In genomic region chr9:133148351-133149129, GRCh38 we compare ENCODE assay signal across 1 cellular context.
A peak's percentile ranks its signal among the peaks of the same experiment; 100 is the strongest.
TF ChIP-seq lines count a peak whose summit lies in the region.

No MANE protein-coding gene starts in this region.

TF ChIP-seq in K562, 482 proteins besides CTCF, POLR2A, EP300 and RAD21 (continued from another document):
- TF ChIP-seq, protein P1, sequence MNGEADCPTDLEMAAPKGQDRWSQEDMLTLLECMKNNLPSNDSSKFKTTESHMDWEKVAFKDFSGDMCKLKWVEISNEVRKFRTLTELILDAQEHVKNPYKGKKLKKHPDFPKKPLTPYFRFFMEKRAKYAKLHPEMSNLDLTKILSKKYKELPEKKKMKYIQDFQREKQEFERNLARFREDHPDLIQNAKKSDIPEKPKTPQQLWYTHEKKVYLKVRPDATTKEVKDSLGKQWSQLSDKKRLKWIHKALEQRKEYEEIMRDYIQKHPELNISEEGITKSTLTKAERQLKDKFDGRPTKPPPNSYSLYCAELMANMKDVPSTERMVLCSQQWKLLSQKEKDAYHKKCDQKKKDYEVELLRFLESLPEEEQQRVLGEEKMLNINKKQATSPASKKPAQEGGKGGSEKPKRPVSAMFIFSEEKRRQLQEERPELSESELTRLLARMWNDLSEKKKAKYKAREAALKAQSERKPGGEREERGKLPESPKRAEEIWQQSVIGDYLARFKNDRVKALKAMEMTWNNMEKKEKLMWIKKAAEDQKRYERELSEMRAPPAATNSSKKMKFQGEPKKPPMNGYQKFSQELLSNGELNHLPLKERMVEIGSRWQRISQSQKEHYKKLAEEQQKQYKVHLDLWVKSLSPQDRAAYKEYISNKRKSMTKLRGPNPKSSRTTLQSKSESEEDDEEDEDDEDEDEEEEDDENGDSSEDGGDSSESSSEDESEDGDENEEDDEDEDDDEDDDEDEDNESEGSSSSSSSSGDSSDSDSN (IDR thresholded peaks at IDR 0.05; ENCODE audit: borderline replicate concordance in 1 of 2, low read depth in 2 of 2, low read length in 2 of 2), result peak in 1 of 2 experiments; percentile 76; a peak in 1 of 4 replicates
- TF ChIP-seq TAF15 (IDR thresholded peaks at IDR 0.05; ENCODE audit: low read depth, low read length) (0 out of 2 replicates have a peak, but pooled peaks have one; percentile 62), FOXP1 (CRISPR knock-in tag; IDR thresholded peaks at IDR 0.05) (no peak), CBFA2T2 (conservative IDR thresholded peaks at IDR 0.05) (no peak), YY1 (IDR thresholded peaks at IDR 0.05; ENCODE audit: borderline replicate concordance in 1 of 3, control insufficient read depth in 1 of 3, extremely low read depth in 1 of 3, insufficient read depth in 3 of 3, insufficient read length in 1 of 3, insufficient replicate concordance in 2 of 3, low read depth in 1 of 3, low read length in 2 of 3) (peak in 2 of 3 experiments; percentile 2 to 16), TSC22D4 (tag; IDR thresholded peaks at IDR 0.05) (no peak), ZNF584 (CRISPR knock-in tag; IDR thresholded peaks at IDR 0.05; ENCODE audit: low read depth) (no peak), TCF7L2 (IDR thresholded peaks at IDR 0.05; ENCODE audit: low read depth, low read length) (no peak), FOXA3 (CRISPR knock-in tag; conservative IDR thresholded peaks at IDR 0.05 in 1 of 2, IDR thresholded peaks at IDR 0.05 in 1 of 2) (0 out of 4 replicates have a peak, but pooled peaks of 1 of the 2 experiments have one; percentile 31), POU5F1 (IDR thresholded peaks at IDR 0.05; ENCODE audit: borderline replicate concordance, low read depth, low read length, partially characterized antibody) (no peak), ZNF140 (CRISPR knock-in tag; IDR thresholded peaks at IDR 0.05) (no peak), ZFP36 (IDR thresholded peaks at IDR 0.05; ENCODE audit: low read depth, low read length, partially characterized antibody) (no peak), ZBTB17 (CRISPR knock-in tag; IDR thresholded peaks at IDR 0.05) (no peak), NELFE (IDR thresholded peaks at IDR 0.05; ENCODE audit: insufficient read depth, insufficient read length) (no peak), HMG20B (CRISPR knock-in tag; IDR thresholded peaks at IDR 0.05) (no peak), RBM39 (optimal IDR thresholded peaks at IDR 0.05; ENCODE audit: low read depth, low read length) (peak; percentile 86), MEF2D (tag; conservative IDR thresholded peaks at IDR 0.05; ENCODE audit: low read depth) (no peak), ZSCAN32 (CRISPR knock-in tag; IDR thresholded peaks at IDR 0.05) (no peak), HDAC1 (IDR thresholded peaks at IDR 0.05) (0 out of 4 replicates have a peak, but pooled peaks of 1 of the 2 experiments have one; percentile 30), NEUROD1 (IDR thresholded peaks at IDR 0.05; ENCODE audit: borderline replicate concordance, low read depth, low read length, partially characterized antibody) (no peak), MBD2 (IDR thresholded peaks at IDR 0.05; ENCODE audit: borderline replicate concordance, low read depth) (no peak), XRCC3 (IDR thresholded peaks at IDR 0.05) (no peak), ZNF318 (IDR thresholded peaks at IDR 0.05; ENCODE audit: borderline replicate concordance in 1 of 2, low read depth in 1 of 2) (no peak)
- TF ChIP-seq, protein P2, sequence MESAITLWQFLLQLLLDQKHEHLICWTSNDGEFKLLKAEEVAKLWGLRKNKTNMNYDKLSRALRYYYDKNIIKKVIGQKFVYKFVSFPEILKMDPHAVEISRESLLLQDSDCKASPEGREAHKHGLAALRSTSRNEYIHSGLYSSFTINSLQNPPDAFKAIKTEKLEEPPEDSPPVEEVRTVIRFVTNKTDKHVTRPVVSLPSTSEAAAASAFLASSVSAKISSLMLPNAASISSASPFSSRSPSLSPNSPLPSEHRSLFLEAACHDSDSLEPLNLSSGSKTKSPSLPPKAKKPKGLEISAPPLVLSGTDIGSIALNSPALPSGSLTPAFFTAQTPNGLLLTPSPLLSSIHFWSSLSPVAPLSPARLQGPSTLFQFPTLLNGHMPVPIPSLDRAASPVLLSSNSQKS (CRISPR knock-in tag; IDR thresholded peaks at IDR 0.05), result no peak
- TF ChIP-seq, protein P3, sequence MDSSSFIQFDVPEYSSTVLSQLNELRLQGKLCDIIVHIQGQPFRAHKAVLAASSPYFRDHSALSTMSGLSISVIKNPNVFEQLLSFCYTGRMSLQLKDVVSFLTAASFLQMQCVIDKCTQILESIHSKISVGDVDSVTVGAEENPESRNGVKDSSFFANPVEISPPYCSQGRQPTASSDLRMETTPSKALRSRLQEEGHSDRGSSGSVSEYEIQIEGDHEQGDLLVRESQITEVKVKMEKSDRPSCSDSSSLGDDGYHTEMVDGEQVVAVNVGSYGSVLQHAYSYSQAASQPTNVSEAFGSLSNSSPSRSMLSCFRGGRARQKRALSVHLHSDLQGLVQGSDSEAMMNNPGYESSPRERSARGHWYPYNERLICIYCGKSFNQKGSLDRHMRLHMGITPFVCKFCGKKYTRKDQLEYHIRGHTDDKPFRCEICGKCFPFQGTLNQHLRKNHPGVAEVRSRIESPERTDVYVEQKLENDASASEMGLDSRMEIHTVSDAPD (CRISPR knock-in tag; IDR thresholded peaks at IDR 0.05), result no peak
